In genomic region chr4:5517372-5517771, GRCh38 we compare ENCODE assay signal across 25 cellular contexts.
"Had no signal": no experiment of that assay in that cellular context is flagged by ENCODE, and none has a peak within 500 bp of the region (broad histone marks: within the 10 kb centered on the region; RNA-seq: fewer than 3 reads in every experiment).

No MANE protein-coding gene starts in this region.

- H3K27ac Mint-ChIP-seq: effector memory CD8-positive, alpha-beta T cell; immature natural killer cell; natural killer cell; stimulated activated effector memory CD8-positive, alpha-beta T cell treated with anti-CD3 and anti-CD28 coated beads, Interleukin-12 subunit alpha, Interleukin-12 subunit beta, amount 100 ng/mL, for 72 hours had no signal

- H3K36me3 Mint-ChIP-seq: immature natural killer cell; natural killer cell; stimulated activated effector memory CD8-positive, alpha-beta T cell treated with anti-CD3 and anti-CD28 coated beads, Interleukin-12 subunit alpha, Interleukin-12 subunit beta, amount 100 ng/mL, for 72 hours had no signal

- H3K27me3 ChIP-seq: foreskin keratinocyte, heart right ventricle, ovary, sigmoid colon, stomach, thyroid gland, vagina had no signal

- H3K4me1 Mint-ChIP-seq: immature natural killer cell; natural killer cell; stimulated activated effector memory CD8-positive, alpha-beta T cell treated with anti-CD3 and anti-CD28 coated beads, Interleukin-12 subunit alpha, Interleukin-12 subunit beta, amount 100 ng/mL, for 72 hours had no signal

- H3K27me3 Mint-ChIP-seq: effector memory CD8-positive, alpha-beta T cell had no signal

- H3K27ac ChIP-seq: foreskin keratinocyte, heart right ventricle, lower lobe of right lung, ovary, psoas muscle, sigmoid colon, stomach, thyroid gland, vagina had no signal

- H3K4me3 Mint-ChIP-seq: effector memory CD8-positive, alpha-beta T cell; immature natural killer cell; natural killer cell; stimulated activated effector memory CD8-positive, alpha-beta T cell treated with anti-CD3 and anti-CD28 coated beads, Interleukin-12 subunit alpha, Interleukin-12 subunit beta, amount 100 ng/mL, for 72 hours had no signal

- H3K36me3 ChIP-seq: heart right ventricle, lower lobe of right lung, ovary, sigmoid colon, stomach, thyroid gland, vagina had no signal

- H3K9me3 ChIP-seq: lower lobe of right lung, ovary, psoas muscle, stomach, thyroid gland, vagina had no signal

- H3K9me3 Mint-ChIP-seq: effector memory CD8-positive, alpha-beta T cell had no signal

- H3K4me3 ChIP-seq: heart right ventricle, lower lobe of right lung, ovary, psoas muscle, sigmoid colon, stomach, thyroid gland, vagina had no signal

- DNase-seq: cortex of kidney; effector memory CD8-positive, alpha-beta T cell; erythroblast; foreskin keratinocyte; glutamatergic neuron; heart right ventricle; hypothalamus; immature natural killer cell; left ventricle myocardium superior; lower lobe of right lung; natural killer cell; occipital lobe; ovary; posterior cingulate gyrus; psoas muscle; right cardiac atrium; sigmoid colon; stimulated activated CD4-positive, alpha-beta T cell treated with anti-CD3 and anti-CD28 coated beads, Interleukin-2, amount 100 ng/mL, for 24 hours; stimulated activated CD4-positive, alpha-beta T cell treated with anti-CD3 and anti-CD28 coated beads, Interleukin-4, amount 100 ng/mL, for 24 hours; stimulated activated naive CD4-positive, alpha-beta T cell treated with Interleukin-2 at 50 U/mL for 16 hours; stomach; thyroid gland; trophoblast cell had no signal

- H3K4me1 ChIP-seq: foreskin keratinocyte, heart right ventricle, lower lobe of right lung, psoas muscle, sigmoid colon, stomach, thyroid gland, vagina had no signal

- ATAC-seq: effector memory CD8-positive, alpha-beta T cell; foreskin keratinocyte; heart right ventricle; left ventricle myocardium superior; lower lobe of right lung; natural killer cell; psoas muscle; right cardiac atrium; stimulated activated effector memory CD8-positive, alpha-beta T cell treated with anti-CD3 and anti-CD28 coated beads, Interleukin-12 subunit alpha, Interleukin-12 subunit beta, amount 100 ng/mL, for 72 hours had no signal
